Comparison of ENCODE assay signal across 8 cellular contexts in the genomic region with DNA sequence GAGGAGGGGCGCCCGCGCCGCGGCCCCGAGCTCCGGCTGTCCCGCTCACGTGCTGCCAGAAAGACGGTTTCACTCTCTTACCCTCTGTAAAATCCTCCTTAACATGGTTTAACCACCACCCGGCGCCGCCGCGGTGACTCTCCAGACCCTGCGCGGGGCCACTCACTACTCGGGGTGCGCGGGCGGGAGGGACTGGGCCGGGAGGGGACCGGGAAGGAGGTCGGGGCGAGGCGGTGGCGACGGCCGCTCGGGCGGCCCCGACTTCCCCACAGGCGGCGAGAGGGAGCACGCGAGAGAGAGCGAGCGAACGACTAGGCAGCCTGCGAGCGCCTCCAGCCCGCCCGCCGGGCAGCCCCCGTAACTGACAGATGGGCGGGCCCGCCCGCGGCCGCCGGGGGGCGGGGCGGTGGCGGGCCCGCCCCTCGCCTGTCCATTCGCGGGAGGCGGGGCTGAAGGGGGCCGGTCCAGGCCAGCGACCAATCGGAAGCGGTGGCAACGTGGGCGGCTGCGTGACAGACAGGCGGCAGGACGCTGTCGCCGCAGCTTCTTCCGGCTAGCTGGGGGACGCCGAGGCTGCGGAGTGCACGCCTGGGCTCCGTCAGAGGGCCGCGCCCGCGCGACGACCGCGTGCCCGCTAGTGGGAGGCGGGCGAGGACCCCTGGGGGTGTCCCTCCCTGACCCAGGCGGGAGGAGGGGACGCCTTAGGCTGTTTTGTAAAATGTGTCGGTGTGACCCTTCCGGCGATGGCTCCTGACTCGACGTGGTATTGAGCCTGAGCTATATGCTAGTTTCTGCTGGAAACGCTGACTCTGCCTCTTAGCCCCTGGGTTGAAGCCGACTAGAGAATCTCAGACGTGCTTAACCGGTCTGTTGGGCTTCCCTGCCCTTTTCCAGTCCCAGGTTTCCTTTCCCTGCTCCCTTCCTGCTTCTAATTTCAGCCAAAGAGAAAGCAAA. TPM values are rescaled to one million over a fixed set of nuclear protein-coding genes. Genes with fewer than 3 reads are reported as not detected.
A peak's percentile ranks its signal among the peaks of the same experiment; 100 is the strongest.
DNase-seq lines count a peak whose midpoint lies in the region; ATAC-seq and TF ChIP-seq lines count a peak whose summit lies in the region.

A gene (minus strand): TSS at position 334 of the 954 bp plus-strand sequence. CDS start 229 bp downstream, at position 105.

- H3K9me3 ChIP-seq in OCI-LY3 (ENCODE audit: insufficient read depth, low read length) (no peaks in the 10 kb centered on the region), mononuclear cell (ENCODE audit: low read depth, low read length) (no peaks in the 10 kb centered on the region)

- H3K9ac ChIP-seq in OCI-LY3 (ENCODE audit: low read length): peak within 1 kb of the TSS; percentile 87

- DNase-seq in DMS 273 (lab: John Stamatoyannopoulos, UW; ENCODE audit: unreplicated experiment): peak; percentile 95
- DNase-seq in HuH-7 (ENCODE audit: low spot score): peak; percentile 88
- DNase-seq in activated T-cell treated with anti-CD3 and anti-CD28 coated beads for 1 hour (ENCODE audit: low read depth): peak; percentile 93
- DNase-seq in epidermal melanocyte (ENCODE audit: insufficient read length, low spot score): peak; percentile 78
- DNase-seq in stimulated activated CD8-positive, alpha-beta memory T cell treated with anti-CD3 and anti-CD28 coated beads, Interleukin-4, amount 100 ng/mL, for 1 hour (ENCODE audit: low read depth in 2 of 2, low spot score in 1 of 2): peak; percentile 89 to 91

- H3K4me2 ChIP-seq in OCI-LY3 (ENCODE audit: low read length): peak within 1 kb of the TSS; percentile 97

- H3K36me3 ChIP-seq in OCI-LY3 (replicated peaks; ENCODE audit: low read depth, low read length): no peaks in the 10 kb centered on the region

- H3K79me2 ChIP-seq in OCI-LY3 (ENCODE audit: low read length): peaks cover 40% of the 10 kb centered on the region

- H3K27me3 ChIP-seq in OCI-LY3 (ENCODE audit: low read depth, low read length) (no peaks in the 10 kb centered on the region), mononuclear cell (ENCODE audit: insufficient read depth, low read length) (no peaks in the 10 kb centered on the region)

- ATAC-seq in GM21515 (IDR thresholded peaks at IDR 0.05; ENCODE audit: unreplicated experiment): peak; percentile 84

- H3K4me1 ChIP-seq in OCI-LY3 (ENCODE audit: low read length): peaks cover 27% of the 10 kb centered on the region
- H3K4me1 ChIP-seq in mononuclear cell (ENCODE audit: insufficient read depth, low read length): peaks cover 26% of the 10 kb centered on the region

- H2AFZ ChIP-seq in OCI-LY3 (ENCODE audit: low read depth, low read length): peak within 1 kb of the TSS; percentile 77

- peak within 1 kb of the TSS; percentile 75 for H3K27ac ChIP-seq in OCI-LY3 (ENCODE audit: low read length)

- TF ChIP-seq CTCF in OCI-LY3 (IDR thresholded peaks at IDR 0.05; ENCODE audit: low read depth, low read length): 0 out of 2 replicates have a peak, but pooled peaks have one; percentile 19

- H4K20me1 ChIP-seq in OCI-LY3 (ENCODE audit: insufficient read depth, low read length): peaks cover 16% of the 10 kb centered on the region

- H3K4me3 ChIP-seq in OCI-LY3 (ENCODE audit: low read length): peak within 1 kb of the TSS; percentile 87
- H3K4me3 ChIP-seq in mononuclear cell (ENCODE audit: low read length): peak within 1 kb of the TSS; percentile 85

RNA-seq across cellular contexts. Expression of the gene that starts here (rescaled TPM):
- total RNA-seq in mononuclear cell: 6.2 TPM

Comparison
In these comparisons a context has a peak if more than half of its experiments do, and no peak if none do; other contexts are left out.
1. Peak in every context shown above with its lines: DNase-seq, ATAC-seq, H3K4me3 ChIP-seq and H3K27ac ChIP-seq.